In the genomic region with DNA sequence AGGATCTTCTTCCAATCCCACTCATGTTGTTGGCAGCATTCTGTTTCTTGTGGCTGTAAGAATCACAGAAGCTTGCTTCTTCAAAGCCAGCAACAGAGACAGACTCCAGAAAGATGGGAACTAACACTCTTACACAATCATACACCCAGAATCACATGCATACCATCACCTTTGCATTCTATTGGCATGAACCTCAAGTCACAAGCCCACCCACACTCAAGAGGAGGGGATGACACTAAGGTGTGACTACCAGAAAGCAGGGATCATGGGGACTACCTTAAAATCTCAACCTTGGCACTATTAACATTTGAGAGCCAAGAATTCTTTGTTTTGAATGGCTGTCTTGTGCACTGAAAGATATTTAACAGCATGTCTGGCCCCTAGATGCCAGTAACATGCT, we compare ENCODE assay signal across 8 cellular contexts. TPM values are rescaled to one million over a fixed set of nuclear protein-coding genes. Genes with fewer than 3 reads are reported as not detected.
"Had no signal": no experiment of that assay in that cellular context is flagged by ENCODE, and none has a peak within 500 bp of the region (broad histone marks: within the 10 kb centered on the region; RNA-seq: fewer than 3 reads in every experiment).

No MANE protein-coding gene starts in this region.

- H3K4me1 Mint-ChIP-seq: IgD-negative memory B cell had no signal

- ATAC-seq: HepG2, K562 had no signal

- DNase-seq: IMR-90 had no signal

- H3K36me3 Mint-ChIP-seq: IgD-negative memory B cell had no signal

- H3K4me3 ChIP-seq: K562 had no signal

- H3K4me3 Mint-ChIP-seq: IgD-negative memory B cell had no signal

- H3K27ac ChIP-seq: HL-60 had no signal

- FAIRE-seq: HepG2, HTR-8/SVneo, K562 had no signal

- H3K27ac Mint-ChIP-seq: IgD-negative memory B cell had no signal

RNA-seq across cellular contexts. Expression of gene PANX3, which starts 13.6 kb away (rescaled TPM):
- total RNA-seq: HepG2, HT-29, HT1080, IMR-90 had no signal

RNA-seq across cellular contexts. Expression of gene OR8A1, which starts 27.9 kb away (rescaled TPM):
- total RNA-seq: HepG2, HT-29, HT1080, IMR-90 had no signal

RNA-seq across cellular contexts. Expression of gene OR8B12, which starts 54.2 kb away (rescaled TPM):
- total RNA-seq: HepG2, HT-29, HT1080, IMR-90, K562 had no signal
